Comparison of ENCODE assay signal across 33 cellular contexts in genomic region chr1:94940738-94941137, GRCh38.
"Had no signal": no experiment of that assay in that cellular context is flagged by ENCODE, and none has a peak within 500 bp of the region (broad histone marks: within the 10 kb centered on the region; RNA-seq: fewer than 3 reads in every experiment).

No MANE protein-coding gene starts in this region.

- H3K36me3 ChIP-seq: brain microvascular endothelial cell, gastrocnemius medialis, heart left ventricle had no signal

- H3K4me1 ChIP-seq: gastrocnemius medialis had no signal

- H3K9me3 ChIP-seq: gastrocnemius medialis, heart left ventricle had no signal

- H3K27ac ChIP-seq: brain microvascular endothelial cell, epithelial cell of prostate, gastrocnemius medialis, heart left ventricle, VCaP had no signal

- ATAC-seq: activated naive CD4-positive, alpha-beta T cell treated with anti-CD3 and anti-CD28 coated beads, Interleukin-2, amount 50 U/mL, for 72 hours; activated T-cell treated with anti-CD3 and anti-CD28 coated beads, Interleukin-2, amount 50 U/mL, for 72 hours; effector memory CD8-positive, alpha-beta T cell; gastrocnemius medialis; heart left ventricle; T-helper 17 cell; WTC11 had no signal

- H3K4me3 ChIP-seq: gastrocnemius medialis, heart left ventricle had no signal

- FAIRE-seq: astrocyte, colon had no signal

- H3K27me3 ChIP-seq: brain microvascular endothelial cell, gastrocnemius medialis, heart left ventricle had no signal

- DNase-seq: activated CD4-positive, alpha-beta memory T cell treated with anti-CD3 and anti-CD28 coated beads, Interleukin-2, amount 10 ng/mL, durations not matched to agents 7 days and 5 days; activated CD4-positive, alpha-beta T cell treated with anti-CD3 and anti-CD28 coated beads for 1 hour; activated CD4-positive, alpha-beta T cell treated with anti-CD3 and anti-CD28 coated beads for 4 hours; activated CD4-positive, alpha-beta T cell treated with anti-CD3 and anti-CD28 coated beads, Interleukin-2, amount 10 ng/mL, durations not matched to agents 7 days and 5 days; activated CD4-positive, alpha-beta T cell treated with anti-CD3 and anti-CD28 coated beads, Interleukin-2, amount 50 U/mL, for 4 hours; activated CD8-positive, alpha-beta memory T cell treated with anti-CD3 and anti-CD28 coated beads, Interleukin-2, amount 50 U/mL, for 48 hours; activated gamma-delta T cell; activated naive CD4-positive, alpha-beta T cell; activated naive CD4-positive, alpha-beta T cell treated with anti-CD3 and anti-CD28 coated beads, Interleukin-2, amount 10 ng/mL, durations not matched to agents 7 days and 5 days; activated T-cell treated with anti-CD3 and anti-CD28 coated beads for 4 hours; activated T-cell treated with anti-CD3 and anti-CD28 coated beads, Interleukin-2, amount 50 U/mL, for 24 hours; activated T-cell treated with anti-CD3 and anti-CD28 coated beads, Interleukin-2, amount 50 U/mL, for 72 hours; amniotic stem cell; anterior cingulate cortex; brain microvascular endothelial cell; caudate nucleus; cortex of kidney; dermis blood vessel endothelial cell; effector CD4-positive, alpha-beta T cell; effector memory CD8-positive, alpha-beta T cell; foreskin fibroblast; gastrocnemius medialis; glutamatergic neuron; heart left ventricle; T-helper 1 cell; T-helper 17 cell; T1000 had no signal
